ENCODE assay signal across 8 cellular contexts in the genomic region with DNA sequence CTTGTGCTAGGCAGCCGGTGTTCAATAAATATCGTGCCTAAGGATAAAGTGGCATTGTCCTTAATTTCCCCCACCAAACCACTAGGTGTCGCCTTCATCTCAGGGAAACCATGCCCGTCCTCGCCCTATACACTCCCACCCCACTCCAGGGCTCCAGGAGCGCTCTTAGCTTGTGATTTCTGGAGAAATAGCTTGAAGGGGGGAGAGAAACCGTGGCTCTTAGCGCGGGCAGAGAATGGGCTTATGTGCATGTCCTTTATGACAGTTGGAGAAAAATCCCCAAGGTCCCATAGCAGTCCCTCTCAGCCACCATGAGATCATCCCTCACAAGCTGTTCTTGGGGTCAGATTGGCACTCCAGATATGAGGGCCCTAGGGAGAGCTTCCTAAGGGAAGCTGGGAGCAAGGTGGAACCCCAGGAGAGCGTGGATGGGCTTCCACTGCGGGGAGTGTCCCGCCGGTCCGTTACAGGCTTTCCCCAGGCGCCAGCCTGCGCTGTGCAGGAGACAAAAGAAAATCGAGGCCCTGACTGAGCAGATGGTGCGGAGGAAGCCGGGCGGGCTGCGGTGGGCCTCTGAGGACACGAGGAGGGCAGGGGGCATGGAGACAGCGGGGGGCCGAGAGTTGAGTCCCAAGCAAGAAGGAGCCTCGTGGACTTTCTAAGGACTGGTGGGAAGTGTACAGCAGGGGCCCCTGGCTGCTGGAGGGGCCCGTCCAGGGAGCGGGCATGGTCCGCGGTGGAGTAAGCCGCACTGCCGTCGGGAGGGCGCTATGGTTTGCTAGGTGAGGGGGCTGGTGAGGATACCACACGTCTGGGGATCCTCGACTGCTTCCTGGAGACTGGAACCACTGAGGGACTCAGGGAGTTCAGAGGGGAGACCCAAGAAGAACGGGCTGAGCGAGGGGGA. TPM values are rescaled to one million over a fixed set of nuclear protein-coding genes. Genes with fewer than 3 reads are reported as not detected.
DNase-seq lines count a peak whose midpoint lies in the region; ATAC-seq, FAIRE-seq and TF ChIP-seq lines count a peak whose summit lies in the region.

No MANE protein-coding gene starts in this region.

- DNase-seq in DMS114 treated with DMSO at 0.1 percent for 48 hours (lab: John Stamatoyannopoulos, UW; ENCODE audit: unreplicated experiment) (peak; percentile 64), HTR-8/SVneo (ENCODE audit: insufficient read length, low spot score) (peak; percentile 80), NT2/D1 (ENCODE audit: low read depth, low spot score) (peak; percentile 62), activated T-cell treated with anti-CD3 and anti-CD28 coated beads for 48 hours (ENCODE audit: low read depth) (peak; percentile 28), esophagus muscularis mucosa (ENCODE audit: extremely low spot score) (no peak), myocyte (ENCODE audit: low read depth) (peak; percentile 85)
- peak; percentile 35 for DNase-seq in stimulated activated naive B cell treated with anti-CD40 and anti-IgM and Interleukin-4, amounts not matched to agents 10 μg/mL and 1 μg/mL and 100 μg/mL, for 72 hours

- FAIRE-seq in HTR-8/SVneo (lab: Jason Lieb, UNC) = no peak

- TF ChIP-seq EP300 in esophagus muscularis mucosa (IDR thresholded peaks at IDR 0.05) = no peak

- H3K4me3 Mint-ChIP-seq in stimulated activated naive B cell treated with anti-CD40 and anti-IgM and Interleukin-4, amounts not matched to agents 10 μg/mL and 1 μg/mL and 100 μg/mL, for 72 hours = peak overlapping the region; percentile 73 to 74

- peaks cover 9% of the 10 kb centered on the region for H3K27me3 ChIP-seq in NT2/D1 (ENCODE audit: insufficient read depth, insufficient read length)
- H3K27me3 ChIP-seq in esophagus muscularis mucosa = no peaks in the 10 kb centered on the region

- TF ChIP-seq POLR2A in esophagus muscularis mucosa (IDR thresholded peaks at IDR 0.05; ENCODE audit: low read depth) = no peak

- H3K27ac Mint-ChIP-seq in stimulated activated naive B cell treated with anti-CD40 and anti-IgM and Interleukin-4, amounts not matched to agents 10 μg/mL and 1 μg/mL and 100 μg/mL, for 72 hours = peak overlapping the region; percentile 44

- peak overlapping the region; percentile 85 to 91 (median 87) for H3K27ac ChIP-seq in esophagus muscularis mucosa (replicated peaks in 1 of 4)

- peak; percentile 83 to 91 (median 85) for TF ChIP-seq CTCF in esophagus muscularis mucosa (IDR thresholded peaks at IDR 0.05)

- H3K27me3 Mint-ChIP-seq in stimulated activated naive B cell treated with anti-CD40 and anti-IgM and Interleukin-4, amounts not matched to agents 10 μg/mL and 1 μg/mL and 100 μg/mL, for 72 hours = peaks cover 9 to 12% of the 10 kb centered on the region in 2 donors

- intact Hi-C loops in esophagus muscularis mucosa (cut with DNase I) = loop anchor here (2.0 kb wide), 2 partner anchors 36 to 92 kb away; no protein-coding TSS in a partner anchor

- H3K36me3 Mint-ChIP-seq in stimulated activated naive B cell treated with anti-CD40 and anti-IgM and Interleukin-4, amounts not matched to agents 10 μg/mL and 1 μg/mL and 100 μg/mL, for 72 hours = peaks cover 19 to 36% of the 10 kb centered on the region in 2 donors

- WGBS in esophagus muscularis mucosa = 39% methylated on average over 29 of the region's 37 CpGs

- ATAC-seq in stimulated activated naive B cell treated with anti-CD40 and anti-IgM and Interleukin-4, amounts not matched to agents 10 μg/mL and 1 μg/mL and 100 μg/mL, for 72 hours (replicated peaks) = peak; percentile 92 to 93
- no peak for ATAC-seq in GM19463 (IDR thresholded peaks at IDR 0.05; ENCODE audit: unreplicated experiment)

- H3K4me3 ChIP-seq in NT2/D1 (ENCODE audit: insufficient read length, low read depth) = peak overlapping the region; percentile 20
- peak overlapping the region; percentile 68 to 82 (median 68) for H3K4me3 ChIP-seq in esophagus muscularis mucosa

- H3K4me1 ChIP-seq in NT2/D1 (ENCODE audit: insufficient read depth, insufficient read length) (peaks cover 4% of the 10 kb centered on the region), esophagus muscularis mucosa (peaks cover 28 to 54% (median 53%) of the 10 kb centered on the region in 4 donors)

- H3K9ac ChIP-seq in NT2/D1 (ENCODE audit: insufficient read length, low read depth) = peak overlapping the region; percentile 80

- H3K9me3 Mint-ChIP-seq in stimulated activated naive B cell treated with anti-CD40 and anti-IgM and Interleukin-4, amounts not matched to agents 10 μg/mL and 1 μg/mL and 100 μg/mL, for 72 hours = no peaks in the 10 kb centered on the region

- peaks cover 11 to 25% of the 10 kb centered on the region in 2 donors for H3K4me1 Mint-ChIP-seq in stimulated activated naive B cell treated with anti-CD40 and anti-IgM and Interleukin-4, amounts not matched to agents 10 μg/mL and 1 μg/mL and 100 μg/mL, for 72 hours

- H3K36me3 ChIP-seq in NT2/D1 (ENCODE audit: insufficient read depth, insufficient read length, low read length) (no peaks in the 10 kb centered on the region), esophagus muscularis mucosa (no peaks in the 10 kb centered on the region)

- no peaks in the 10 kb centered on the region for H3K9me3 ChIP-seq in NT2/D1 (ENCODE audit: insufficient read depth, low read length)
- H3K9me3 ChIP-seq in esophagus muscularis mucosa = no peaks in the 10 kb centered on the region

RNA-seq across cellular contexts. Expression of a gene that starts 0.8 kb away (rescaled TPM):
- total RNA-seq in esophagus muscularis mucosa (10 to 100 TPM; 22.0 to 35.9 (median 29.7) TPM), myocyte (8.2 and 17.3 TPM in 2 replicates)
- polyA plus RNA-seq in myocyte (2012) = 36.6 TPM

RNA-seq across cellular contexts. Expression of a gene that starts 21.4 kb away (rescaled TPM):
- 1 to 10 TPM in 1 of 4 donors, under 1 TPM in 3; 0.65 to 2.0 (median 0.83) TPM for total RNA-seq in esophagus muscularis mucosa
- total RNA-seq in myocyte = 3.4 TPM in 2 replicates
- 3.6 TPM for polyA plus RNA-seq in myocyte (2012)

RNA-seq across cellular contexts. Expression of a gene that starts 24.2 kb away (rescaled TPM):
- 10 to 100 TPM; 23.4 to 32.4 (median 27.5) TPM for total RNA-seq in esophagus muscularis mucosa
- 24.4 and 30.0 TPM in 2 replicates for total RNA-seq in myocyte
- polyA plus RNA-seq in myocyte (2012) = 49.8 TPM

RNA-seq across cellular contexts. Expression of a gene that starts 36.6 kb away (rescaled TPM):
- 1 to 10 TPM in 1 of 4 donors, not detected in 3; 1.3 TPM for total RNA-seq in esophagus muscularis mucosa
- not detected in 2 replicates for total RNA-seq in myocyte
- not detected for polyA plus RNA-seq in myocyte (2012)

RNA-seq across cellular contexts. Expression of a gene that starts 37.9 kb away (rescaled TPM):
- total RNA-seq in esophagus muscularis mucosa = not detected
- total RNA-seq in myocyte = not detected in 2 replicates
- polyA plus RNA-seq in myocyte (2012) = 0.13 TPM
